Comparison of ENCODE assay signal across 8 cellular contexts in the genomic region with DNA sequence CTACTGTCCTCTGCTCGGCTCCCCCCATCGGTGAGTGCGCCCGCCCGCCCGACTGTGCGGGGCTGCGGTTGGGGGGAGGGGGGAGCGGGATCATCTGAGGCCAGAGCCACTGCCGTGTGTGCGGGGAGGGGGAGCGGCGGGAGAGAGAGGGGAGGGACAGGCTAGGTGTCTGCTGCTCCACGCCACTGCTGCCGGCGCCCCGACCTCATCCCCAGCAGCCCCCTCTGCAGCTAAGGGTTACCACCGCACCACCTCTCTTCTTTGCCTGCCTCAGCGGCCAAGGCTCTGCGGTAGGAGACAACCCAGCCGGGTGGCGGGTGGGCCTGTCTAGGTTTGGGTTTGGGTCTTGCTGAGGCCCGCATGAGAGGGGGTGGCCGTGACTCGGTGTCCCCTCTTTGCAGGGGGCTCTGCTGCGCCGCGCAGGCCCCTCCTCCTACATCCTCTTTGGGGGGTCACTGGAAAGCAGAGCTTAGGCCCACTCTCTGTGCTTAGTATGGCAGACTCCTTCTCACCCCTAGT. TPM values are rescaled to one million over a fixed set of nuclear protein-coding genes. Genes with fewer than 3 reads are reported as not detected.
DNase-seq lines count a peak whose midpoint lies in the region; ATAC-seq, FAIRE-seq and TF ChIP-seq lines count a peak whose summit lies in the region.

No MANE protein-coding gene starts in this region.

- peaks cover 67% of the 10 kb centered on the region for H3K4me1 Mint-ChIP-seq in activated CD8-positive, alpha-beta T cell treated with anti-CD3 and anti-CD28 coated beads, Interleukin-2, amount 10 ng/mL, durations not matched to agents 7 days and 5 days (ENCODE audit: low read depth)
- peaks cover 41% of the 10 kb centered on the region for H3K4me1 Mint-ChIP-seq in nephron

- H3K36me3 Mint-ChIP-seq in activated CD8-positive, alpha-beta T cell treated with anti-CD3 and anti-CD28 coated beads, Interleukin-2, amount 10 ng/mL, durations not matched to agents 7 days and 5 days (ENCODE audit: low read depth): peaks cover 18% of the 10 kb centered on the region
- peaks cover 4% of the 10 kb centered on the region for H3K36me3 Mint-ChIP-seq in nephron (ENCODE audit: low read depth)

- H3K4me3 ChIP-seq in BJ (ENCODE audit: low read depth, low read length): peak overlapping the region; percentile 88

- no peak for DNase-seq in BJ (ENCODE audit: low read depth)
- peak; percentile 37 for DNase-seq in activated CD8-positive, alpha-beta T cell treated with anti-CD3 and anti-CD28 coated beads, Interleukin-2, amount 10 ng/mL, durations not matched to agents 7 days and 5 days
- DNase-seq in HTR-8/SVneo (ENCODE audit: insufficient read length, low spot score): no peak
- DNase-seq in GM20000 (ENCODE audit: low spot score): no peak

- peaks cover 23% of the 10 kb centered on the region for H3K27me3 Mint-ChIP-seq in activated CD8-positive, alpha-beta T cell treated with anti-CD3 and anti-CD28 coated beads, Interleukin-2, amount 10 ng/mL, durations not matched to agents 7 days and 5 days (ENCODE audit: low read depth)
- H3K27me3 Mint-ChIP-seq in nephron (ENCODE audit: low read depth): peaks cover 87% of the 10 kb centered on the region

- TF ChIP-seq CTCF in BJ (IDR thresholded peaks at IDR 0.05; ENCODE audit: insufficient read depth, low read depth, low read length): no peak
- no peak for TF ChIP-seq CTCF in nephron (IDR thresholded peaks at IDR 0.05; ENCODE audit: unreplicated experiment in 3 of 3)
- no peak for TF ChIP-seq CTCF in GM20000 (IDR thresholded peaks at IDR 0.05; ENCODE audit: extremely low read depth, missing control alignments)

- ATAC-seq in HG02642 (IDR thresholded peaks at IDR 0.05; ENCODE audit: poor library complexity, unreplicated experiment) (peak; percentile 4), esophagus mucosa (peak; percentile 16), GM21447 (IDR thresholded peaks at IDR 0.05; ENCODE audit: unreplicated experiment) (no peak)
- peak; percentile 3 for ATAC-seq in activated CD8-positive, alpha-beta T cell treated with anti-CD3 and anti-CD28 coated beads, Interleukin-2, amount 10 ng/mL, durations not matched to agents 7 days and 5 days

- H3K27me3 ChIP-seq in BJ (ENCODE audit: control insufficient read depth, insufficient read depth, low read length): no peaks in the 10 kb centered on the region

- H3K4me3 Mint-ChIP-seq in activated CD8-positive, alpha-beta T cell treated with anti-CD3 and anti-CD28 coated beads, Interleukin-2, amount 10 ng/mL, durations not matched to agents 7 days and 5 days: peak overlapping the region; percentile 93
- H3K4me3 Mint-ChIP-seq in nephron: peak overlapping the region; percentile 91 to 96 (median 94)

- no peak for FAIRE-seq in HTR-8/SVneo (lab: Jason Lieb, UNC)

- H3K36me3 ChIP-seq in BJ (ENCODE audit: control insufficient read depth, insufficient read depth, low read length): peaks cover 3% of the 10 kb centered on the region; the same call in 1 of the 2 replicates

- H3K27ac Mint-ChIP-seq in activated CD8-positive, alpha-beta T cell treated with anti-CD3 and anti-CD28 coated beads, Interleukin-2, amount 10 ng/mL, durations not matched to agents 7 days and 5 days: peak overlapping the region; percentile 94
- peak overlapping the region in 1 of 3 experiments; percentile 97 for H3K27ac Mint-ChIP-seq in nephron

- POLR2A ChIA-PET in BJ (lab: Charles Lee): interaction anchor here (0.7 to 1.4 kb wide), 3 partner anchors 8 to 1482 kb away, joined by 3 to 5 read pairs (median 4); no protein-coding TSS in a partner anchor
- POLR2A ChIA-PET in activated CD8-positive, alpha-beta T cell treated with anti-CD3 and anti-CD28 coated beads, Interleukin-2, amount 10 ng/mL, durations not matched to agents 7 days and 5 days (lab: Charles Lee): interaction anchor here (1.0 to 1.9 kb wide), 3 partner anchors 10 to 62 kb away, joined by 3 to 8 read pairs (median 3); a partner anchor contains a TSS

- CTCF ChIA-PET in BJ (lab: Yijun Ruan, JAX): interaction anchor here (1.1 to 12.5 kb wide), 4 partner anchors 19 to 32 kb away, joined by 3 to 118 read pairs (median 3); no protein-coding TSS in a partner anchor
- CTCF ChIA-PET in activated CD8-positive, alpha-beta T cell treated with anti-CD3 and anti-CD28 coated beads, Interleukin-2, amount 10 ng/mL, durations not matched to agents 7 days and 5 days (lab: Charles Lee): interaction anchor here (1.2 to 2.0 kb wide), 3 partner anchors 8 to 45 kb away, joined by 4 to 16 read pairs (median 7); no protein-coding TSS in a partner anchor

- no peaks in the 10 kb centered on the region for H3K9me3 Mint-ChIP-seq in activated CD8-positive, alpha-beta T cell treated with anti-CD3 and anti-CD28 coated beads, Interleukin-2, amount 10 ng/mL, durations not matched to agents 7 days and 5 days (ENCODE audit: insufficient read depth)
- H3K9me3 Mint-ChIP-seq in nephron: no peaks in the 10 kb centered on the region

RNA-seq across cellular contexts. Expression of a gene that starts 0.7 kb away (rescaled TPM):
- polyA plus RNA-seq in BJ (2011; rRNA removed): 5.2 and 6.7 TPM in 2 replicates
- polyA minus RNA-seq in BJ (2011; rRNA and poly(A)+ RNA removed): 11.7 and 17.6 TPM in 2 replicates
- 10 to 100 TPM; 12.5 to 13.4 TPM for total RNA-seq in activated CD8-positive, alpha-beta T cell treated with anti-CD3 and anti-CD28 coated beads, Interleukin-2, amount 10 ng/mL, durations not matched to agents 7 days and 5 days
- total RNA-seq in esophagus mucosa: 7.3 TPM

RNA-seq across cellular contexts. Expression of a gene that starts 12.5 kb away (rescaled TPM):
- 1.5 and 3.8 TPM in 2 replicates for polyA plus RNA-seq in BJ (2011; rRNA removed)
- polyA minus RNA-seq in BJ (2011; rRNA and poly(A)+ RNA removed): 7.1 and 9.0 TPM in 2 replicates
- total RNA-seq in activated CD8-positive, alpha-beta T cell treated with anti-CD3 and anti-CD28 coated beads, Interleukin-2, amount 10 ng/mL, durations not matched to agents 7 days and 5 days: 1 to 10 TPM; 2.4 to 2.7 TPM
- 2.6 TPM for total RNA-seq in esophagus mucosa
